In the genomic region with DNA sequence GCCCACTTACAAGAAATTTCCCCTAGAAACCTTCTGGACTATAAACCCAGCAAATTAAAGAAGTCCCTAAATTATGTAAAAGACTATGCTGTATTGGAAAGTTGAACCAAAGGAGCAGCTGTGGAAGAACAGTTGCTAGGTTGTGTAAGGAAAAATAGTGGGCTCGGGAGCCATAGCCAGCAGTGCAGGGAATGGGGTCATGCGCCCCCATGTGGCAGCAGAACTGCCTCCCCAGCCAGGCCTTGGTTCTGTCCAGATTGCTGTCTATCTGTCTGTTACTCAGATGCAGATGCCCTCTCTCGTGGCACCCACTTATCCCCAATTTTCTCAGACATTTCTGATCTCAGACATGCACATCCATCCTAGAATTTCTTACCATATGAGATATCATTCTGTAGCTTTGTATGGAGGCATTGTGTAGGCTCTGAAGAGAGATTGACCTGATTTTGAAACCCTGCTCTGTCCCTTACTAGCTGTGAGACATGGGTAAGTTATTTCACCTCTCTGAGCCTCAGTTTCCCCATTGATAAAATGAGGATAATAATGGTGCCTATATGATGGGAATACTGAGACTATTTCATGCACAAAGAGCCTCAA, we compare ENCODE assay signal across 8 cellular contexts.
A peak's percentile ranks its signal among the peaks of the same experiment; 100 is the strongest.
DNase-seq lines count a peak whose midpoint lies in the region; ATAC-seq, FAIRE-seq and TF ChIP-seq lines count a peak whose summit lies in the region.

No MANE protein-coding gene starts in this region.

- H4K20me1 ChIP-seq in DOHH2 (ENCODE audit: control insufficient read depth, insufficient read depth, low read depth, low read length) = no peaks in the 10 kb centered on the region

- H3K4me3 ChIP-seq in DOHH2 (ENCODE audit: low read length) = no peak overlapping the region
- H3K4me3 ChIP-seq in pancreas = no peak overlapping the region

- H3K4me2 ChIP-seq in DOHH2 (ENCODE audit: low read length) = no peak overlapping the region

- WGBS in pancreas, 2 donors = 15 to 19% methylated on average over 3 of the region's 3 CpGs

- TF ChIP-seq CTCF in DOHH2 (IDR thresholded peaks at IDR 0.05; ENCODE audit: low read depth, low read length, poor library complexity, severe bottlenecking) (peak; percentile 93), pancreas (IDR thresholded peaks at IDR 0.05) (peak in 3 of 4 donors; percentile 27 to 42 (median 35))

- intact Hi-C loops in pancreas (cut with DNase I) = no loop called here

- H3K27ac ChIP-seq in DOHH2 (ENCODE audit: low read depth, low read length) = no peak overlapping the region
- H3K27ac ChIP-seq in pancreas = no peak overlapping the region

- H3K9me3 ChIP-seq in DOHH2 (ENCODE audit: control insufficient read depth, insufficient read depth, low read length) (no peaks in the 10 kb centered on the region), pancreas (no peaks in the 10 kb centered on the region)

- H3K36me3 ChIP-seq in DOHH2 (ENCODE audit: control insufficient read depth, low read length) = no peaks in the 10 kb centered on the region
- no peaks in the 10 kb centered on the region for H3K36me3 ChIP-seq in pancreas

- H3K27me3 ChIP-seq in DOHH2 (ENCODE audit: control insufficient read depth, low read length) (no peaks in the 10 kb centered on the region), pancreas (no peaks in the 10 kb centered on the region)

- no peaks in the 10 kb centered on the region for H3K9me2 ChIP-seq in DOHH2 (replicated peaks; ENCODE audit: control insufficient read depth, low read length)

- no peaks in the 10 kb centered on the region for H3K79me2 ChIP-seq in DOHH2 (ENCODE audit: control insufficient read depth, low read length)

- no peak for FAIRE-seq in pancreas (lab: Jason Lieb, UNC)

- ATAC-seq in GM19438 (IDR thresholded peaks at IDR 0.05; ENCODE audit: low read depth, unreplicated experiment) (peak; percentile 58), pancreas (peak in 3 of 4 donors; percentile 64 to 74 (median 73)), HG03571 (IDR thresholded peaks at IDR 0.05; ENCODE audit: unreplicated experiment) (no peak)

- DNase-seq in HuH-7 (ENCODE audit: low spot score) (peak; percentile 18), T1000 (lab: John Stamatoyannopoulos, UW) (peak; percentile 28), foreskin melanocyte (peak; percentile 27), pancreas (peak in 5 of 6 donors; percentile 6 to 62 (median 24)), GF-D8 (lab: John Stamatoyannopoulos, UW) (no peak)

- H3K4me1 ChIP-seq in DOHH2 (ENCODE audit: control insufficient read depth, low read length) (no peaks in the 10 kb centered on the region), pancreas (no peaks in the 10 kb centered on the region)

- H3F3A ChIP-seq in DOHH2 (ENCODE audit: control insufficient read depth, insufficient read depth) = no peaks in the 10 kb centered on the region
